8 cellular contexts compared by ENCODE assay signal in the genomic region with DNA sequence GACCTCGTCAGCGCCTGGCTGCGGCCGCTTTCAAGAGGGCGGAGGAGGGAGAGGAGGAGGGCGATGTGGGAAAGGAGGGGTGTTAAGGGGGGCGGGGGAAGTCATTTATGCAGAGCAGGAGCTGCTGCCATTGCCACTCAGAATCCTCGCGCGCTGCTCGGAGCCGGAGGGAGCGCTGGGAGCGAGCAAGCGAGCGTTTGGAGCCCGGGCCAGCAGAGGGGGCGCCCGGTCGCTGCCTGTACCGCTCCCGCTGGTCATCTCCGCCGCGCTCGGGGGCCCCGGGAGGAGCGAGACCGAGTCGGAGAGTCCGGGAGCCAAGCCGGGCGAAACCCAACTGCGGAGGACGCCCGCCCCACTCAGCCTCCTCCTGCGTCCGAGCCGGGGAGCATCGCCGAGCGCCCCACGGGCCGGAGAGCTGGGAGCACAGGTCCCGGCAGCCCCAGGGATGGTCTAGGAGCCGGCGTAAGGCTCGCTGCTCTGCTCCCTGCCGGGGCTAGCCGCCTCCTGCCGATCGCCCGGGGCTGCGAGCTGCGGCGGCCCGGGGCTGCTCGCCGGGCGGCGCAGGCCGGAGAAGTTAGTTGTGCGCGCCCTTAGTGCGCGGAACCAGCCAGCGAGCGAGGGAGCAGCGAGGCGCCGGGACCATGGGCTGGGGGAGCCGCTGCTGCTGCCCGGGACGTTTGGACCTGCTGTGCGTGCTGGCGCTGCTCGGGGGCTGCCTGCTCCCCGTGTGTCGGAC. TPM values are rescaled to one million over a fixed set of nuclear protein-coding genes. Genes with fewer than 3 reads are reported as not detected.
DNase-seq lines count a peak whose midpoint lies in the region; ATAC-seq, FAIRE-seq and TF ChIP-seq lines count a peak whose summit lies in the region.

A gene (plus strand): TSS at position 133 of the 736 bp plus-strand sequence. CDS start 509 bp downstream, at position 642.

- peaks cover 73% of the 10 kb centered on the region for H3K27me3 ChIP-seq in endodermal cell (ENCODE audit: control insufficient read depth, insufficient read depth, low read length, poor library complexity, severe bottlenecking)

- ATAC-seq in A549 = peak; percentile 88 to 91
- peak; percentile 88 for ATAC-seq in GM18909 (IDR thresholded peaks at IDR 0.05; ENCODE audit: poor library complexity, unreplicated experiment)
- peak; percentile 91 for ATAC-seq in HG03442 (IDR thresholded peaks at IDR 0.05; ENCODE audit: unreplicated experiment)

- no peaks in the 10 kb centered on the region for H3K36me3 Mint-ChIP-seq in endodermal cell (ENCODE audit: low read depth)

- no peak for TF ChIP-seq EP300 in A549 (IDR thresholded peaks at IDR 0.05)

- H3K9me3 ChIP-seq in A549 (no peaks in the 10 kb centered on the region), endodermal cell (ENCODE audit: control insufficient read depth, low read length) (no peaks in the 10 kb centered on the region)

- H3K4me1 ChIP-seq in A549 (peaks cover 21% of the 10 kb centered on the region; the same call in 2 of the 3 replicates), endodermal cell (ENCODE audit: control insufficient read depth, insufficient read depth, low read length) (no peaks in the 10 kb centered on the region)

- no peak within 1 kb of the TSS for H3K27ac Mint-ChIP-seq in endodermal cell

- POLR2A ChIA-PET in A549 (lab: Yijun Ruan, JAX) = interaction anchor here (0.6 to 2.8 kb wide), 7 partner anchors 14 to 809 kb away, joined by 3 to 11 read pairs (median 4); a partner anchor contains a TSS

- H3K4me3 ChIP-seq in A549 = peak within 1 kb of the TSS; percentile 51
- peak within 1 kb of the TSS; percentile 90 for H3K4me3 ChIP-seq in endodermal cell (ENCODE audit: low read length)

- peak within 1 kb of the TSS; percentile 71 for H3K4me3 Mint-ChIP-seq in endodermal cell

- under 1% methylated on average over 18 of the region's 79 CpGs for WGBS in A549 (ENCODE audit: missing lambda C conversion rate)
- 0% methylated on average over 28 to 79 of the region's 79 CpGs for WGBS in endodermal cell (ENCODE audit: insufficient coverage in 1 of 2, insufficient read length in 1 of 2), 2 experiments

- H3K4me1 Mint-ChIP-seq in endodermal cell = peaks cover 13% of the 10 kb centered on the region

- no peak for FAIRE-seq in A549 (lab: Jason Lieb, UNC)

- peak within 1 kb of the TSS; percentile 77 for H3K4me2 ChIP-seq in A549

- TF ChIP-seq RAD21 in A549 (conservative IDR thresholded peaks at IDR 0.05 in 1 of 2, IDR thresholded peaks at IDR 0.05 in 1 of 2) = no peak; a peak in 2 of 5 replicates

- peak; percentile 92 for TF ChIP-seq POLR2A in A549 (IDR thresholded peaks at IDR 0.05; ENCODE audit: low read length)

- no peaks in the 10 kb centered on the region for H3K36me3 ChIP-seq in endodermal cell (ENCODE audit: control insufficient read depth, insufficient read depth, low read length)

- CTCF ChIA-PET in A549 (lab: Yijun Ruan, JAX) = interaction anchor here (0.5 to 2.3 kb wide), 6 partner anchors 19 to 478 kb away, joined by 3 to 8 read pairs (median 4); no protein-coding TSS in a partner anchor

- H3K27ac ChIP-seq in A549 (peak within 1 kb of the TSS; percentile 61 to 84), endodermal cell (ENCODE audit: low read depth, low read length) (no peak within 1 kb of the TSS)

- DNase-seq in A549 (ENCODE audit: low read depth in 1 of 2, low spot score in 1 of 2) (peak; percentile 77 to 90), NCI-H82 treated with DMSO at 0.1 percent for 48 hours (lab: John Stamatoyannopoulos, UW; ENCODE audit: unreplicated experiment) (peak; percentile 81), endodermal cell (peak; percentile 97), mesenteric fat pad (ENCODE audit: low spot score) (peak; percentile 94)
- peak; percentile 83 for DNase-seq in activated CD8-positive, alpha-beta memory T cell treated with anti-CD3 and anti-CD28 coated beads, Interleukin-2, amount 50 U/mL, for 4 hours
- DNase-seq in stimulated activated CD8-positive, alpha-beta memory T cell treated with anti-CD3 and anti-CD28 coated beads, Interleukin-12 subunit alpha, Interleukin-12 subunit beta, amount 100 ng/mL, for 1 hour (ENCODE audit: low read depth) = peak; percentile 64

- TF ChIP-seq CTCF in A549 (IDR thresholded peaks at IDR 0.05) = peak; percentile 15; the same call in 1 of the 3 replicates
- TF ChIP-seq CTCF in endodermal cell (conservative IDR thresholded peaks at IDR 0.05) = peak; percentile 65

- peaks cover 81% of the 10 kb centered on the region for H3K27me3 Mint-ChIP-seq in endodermal cell (ENCODE audit: insufficient read depth)

- no peaks in the 10 kb centered on the region for H3K9me3 Mint-ChIP-seq in endodermal cell

- H3K9ac ChIP-seq in endodermal cell (ENCODE audit: extremely low read depth, low read length, poor library complexity, severe bottlenecking) = peak within 1 kb of the TSS; percentile 34

TF ChIP-seq in A549, 52 proteins besides CTCF, POLR2A, EP300 and RAD21:
- TF ChIP-seq JUN (IDR thresholded peaks at IDR 0.05) = peak; percentile 7 to 28; a peak in 1 of 5 replicates
- TF ChIP-seq POLR2AphosphoS2 (conservative IDR thresholded peaks at IDR 0.05; ENCODE audit: low read length) = no peak
- TF ChIP-seq, protein P1, sequence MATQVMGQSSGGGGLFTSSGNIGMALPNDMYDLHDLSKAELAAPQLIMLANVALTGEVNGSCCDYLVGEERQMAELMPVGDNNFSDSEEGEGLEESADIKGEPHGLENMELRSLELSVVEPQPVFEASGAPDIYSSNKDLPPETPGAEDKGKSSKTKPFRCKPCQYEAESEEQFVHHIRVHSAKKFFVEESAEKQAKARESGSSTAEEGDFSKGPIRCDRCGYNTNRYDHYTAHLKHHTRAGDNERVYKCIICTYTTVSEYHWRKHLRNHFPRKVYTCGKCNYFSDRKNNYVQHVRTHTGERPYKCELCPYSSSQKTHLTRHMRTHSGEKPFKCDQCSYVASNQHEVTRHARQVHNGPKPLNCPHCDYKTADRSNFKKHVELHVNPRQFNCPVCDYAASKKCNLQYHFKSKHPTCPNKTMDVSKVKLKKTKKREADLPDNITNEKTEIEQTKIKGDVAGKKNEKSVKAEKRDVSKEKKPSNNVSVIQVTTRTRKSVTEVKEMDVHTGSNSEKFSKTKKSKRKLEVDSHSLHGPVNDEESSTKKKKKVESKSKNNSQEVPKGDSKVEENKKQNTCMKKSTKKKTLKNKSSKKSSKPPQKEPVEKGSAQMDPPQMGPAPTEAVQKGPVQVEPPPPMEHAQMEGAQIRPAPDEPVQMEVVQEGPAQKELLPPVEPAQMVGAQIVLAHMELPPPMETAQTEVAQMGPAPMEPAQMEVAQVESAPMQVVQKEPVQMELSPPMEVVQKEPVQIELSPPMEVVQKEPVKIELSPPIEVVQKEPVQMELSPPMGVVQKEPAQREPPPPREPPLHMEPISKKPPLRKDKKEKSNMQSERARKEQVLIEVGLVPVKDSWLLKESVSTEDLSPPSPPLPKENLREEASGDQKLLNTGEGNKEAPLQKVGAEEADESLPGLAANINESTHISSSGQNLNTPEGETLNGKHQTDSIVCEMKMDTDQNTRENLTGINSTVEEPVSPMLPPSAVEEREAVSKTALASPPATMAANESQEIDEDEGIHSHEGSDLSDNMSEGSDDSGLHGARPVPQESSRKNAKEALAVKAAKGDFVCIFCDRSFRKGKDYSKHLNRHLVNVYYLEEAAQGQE (IDR thresholded peaks at IDR 0.05) = no peak
- TF ChIP-seq RARB (CRISPR knock-in tag; IDR thresholded peaks at IDR 0.05) = no peak
- TF ChIP-seq MAZ (IDR thresholded peaks at IDR 0.05; ENCODE audit: borderline replicate concordance, low read depth, low read length) = peak; percentile 70

RNA-seq across cellular contexts. Expression of the gene that starts here (rescaled TPM):
- polyA plus RNA-seq in A549 (2011; rRNA removed) (6.7 and 7.0 TPM in 2 replicates), A549 (2017; fragmentation: RNase III; extraction: RNeasy Plus Mini Kit Qiagen cat#74134 plus additional on column Dnase treatment) (1.3 to 1.5 TPM (median 1.4 TPM) in 3 replicates)
- polyA plus RNA-seq in A549 (2012; cell fraction: cytosol; rRNA removed) = 2.9 and 3.7 TPM in 2 replicates
- 7.3 and 8.8 TPM in 2 replicates for polyA plus RNA-seq in A549 (2012; cell fraction: nucleus; rRNA removed)
- 21.3 and 23.3 TPM in 2 replicates for polyA minus RNA-seq in A549 (2011; rRNA and poly(A)+ RNA removed)
- total RNA-seq in endodermal cell (1 to 10 TPM; 2.5 to 3.5 TPM), mesenteric fat pad (79.6 TPM)
- 5.4 TPM for polyA plus RNA-seq in endodermal cell (2013, experiment 1 of 2)
- 4.8 TPM for polyA plus RNA-seq in endodermal cell (2013, experiment 2 of 2)

Comparison
In these comparisons a context has a peak if more than half of its experiments do, and no peak if none do; other contexts are left out.
1. RNA of the gene that starts here (total RNA-seq): 79.6 TPM in mesenteric fat pad (single experiment); 2.5 to 3.5 TPM in endodermal cell; every median in the first group is over 10 times any median in the second.
2. Peak in every context shown above with its lines, with median percentiles within 50 percentile points of each other: ATAC-seq and DNase-seq.